8 cellular contexts compared by ENCODE assay signal in the genomic region with DNA sequence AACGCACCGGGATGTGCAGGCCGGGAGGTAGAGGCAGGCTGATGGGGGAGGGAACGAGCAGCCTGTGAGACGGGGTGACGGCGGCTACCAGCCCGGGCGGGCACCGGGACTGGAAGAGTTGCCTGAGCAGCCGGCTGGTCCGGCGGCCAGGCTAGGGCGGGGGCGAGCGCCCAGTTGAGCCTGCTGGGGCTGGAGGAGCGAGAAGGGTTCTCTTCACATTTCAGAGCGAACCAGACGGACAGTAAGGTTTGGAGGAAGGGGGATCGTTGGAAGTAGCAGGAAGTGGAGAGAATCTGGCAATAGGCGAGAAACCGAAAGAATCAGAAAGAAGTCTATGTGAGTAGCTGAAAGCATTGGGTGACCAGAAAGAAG. TPM values are rescaled to one million over a fixed set of nuclear protein-coding genes. Genes with fewer than 3 reads are reported as not detected.
DNase-seq lines count a peak whose midpoint lies in the region; ATAC-seq, FAIRE-seq and TF ChIP-seq lines count a peak whose summit lies in the region.
"Not testable (repeated sequence)": the region's sequence is repeated elsewhere in the genome, so short reads cannot be mapped to it uniquely, and the experiment has no call there.

No MANE protein-coding gene starts in this region.

- peak; percentile 10 to 11 for ATAC-seq in activated T-cell treated with anti-CD3 and anti-CD28 coated beads, Interleukin-2, amount 50 U/mL, for 4 hours
- ATAC-seq in pancreas, result peak in 1 of 4 donors; percentile 15
- ATAC-seq in upper lobe of right lung, result not testable (repeated sequence)

- H3K36me3 Mint-ChIP-seq in HFFc6 (ENCODE audit: low read depth), result peaks cover 14% of the 10 kb centered on the region
- H3K36me3 Mint-ChIP-seq in activated T-cell treated with anti-CD3 and anti-CD28 coated beads, Interleukin-2, amount 50 U/mL, for 4 hours (ENCODE audit: insufficient read depth), result not testable (repeated sequence)

- dilution Hi-C loops in keratinocyte (cut with MboI; ENCODE audit: extremely low pct_ligation_motif_present, low sequenced_read_pairs), result not testable (repeated sequence)

- H3K36me3 ChIP-seq in OCI-LY1 (ENCODE audit: insufficient read depth, low read length), result peaks cover 12% of the 10 kb centered on the region
- H3K36me3 ChIP-seq in effector memory CD4-positive, alpha-beta T cell (ENCODE audit: control insufficient read depth, insufficient read depth, low read length); keratinocyte (ENCODE audit: control insufficient read depth in 2 of 2, extremely low read depth in 1 of 2, insufficient read depth in 2 of 2, low read length in 2 of 2); pancreas; upper lobe of right lung: not testable (repeated sequence)

- H3K27me3 ChIP-seq in OCI-LY1 (ENCODE audit: insufficient read depth, low read length); effector memory CD4-positive, alpha-beta T cell (replicated peaks; ENCODE audit: control insufficient read depth, insufficient read depth, low read length, poor library complexity, severe bottlenecking); keratinocyte (ENCODE audit: control insufficient read depth, extremely low read depth, insufficient read depth, low read length); pancreas; upper lobe of right lung: not testable (repeated sequence)

- peaks cover 42% of the 10 kb centered on the region for H3K79me2 ChIP-seq in OCI-LY1 (ENCODE audit: insufficient read depth, low read length)
- H3K79me2 ChIP-seq in keratinocyte (ENCODE audit: control insufficient read depth, insufficient read depth, low read length), result peaks cover 34% of the 10 kb centered on the region

- not testable (repeated sequence) for H3K9me2 ChIP-seq in OCI-LY1 (ENCODE audit: low read depth, low read length)

- not testable (repeated sequence) for H4K20me1 ChIP-seq in OCI-LY1 (ENCODE audit: insufficient read depth, low read length); keratinocyte (ENCODE audit: control insufficient read depth, extremely low read depth, insufficient read depth, low read length)

- TF ChIP-seq CTCF in HFFc6 (IDR thresholded peaks at IDR 0.05); OCI-LY1 (IDR thresholded peaks at IDR 0.05; ENCODE audit: low read length); keratinocyte (optimal IDR thresholded peaks at IDR 0.05 in 1 of 3, IDR thresholded peaks at IDR 0.05 in 1 of 3, conservative IDR thresholded peaks at IDR 0.05 in 1 of 3; ENCODE audit: extremely low read depth in 1 of 3, insufficient read depth in 2 of 3, low read length in 3 of 3); pancreas (IDR thresholded peaks at IDR 0.05); upper lobe of right lung (IDR thresholded peaks at IDR 0.05): not testable (repeated sequence)

- H3K4me1 ChIP-seq in OCI-LY1 (ENCODE audit: insufficient read depth, low read length, severe bottlenecking), result peaks cover 20% of the 10 kb centered on the region
- not testable (repeated sequence) for H3K4me1 ChIP-seq in effector memory CD4-positive, alpha-beta T cell (ENCODE audit: control insufficient read depth, insufficient read depth, low read length, poor library complexity, severe bottlenecking); keratinocyte (ENCODE audit: control insufficient read depth, extremely low read depth, insufficient read depth, low read length); pancreas; upper lobe of right lung

- H3K27ac ChIP-seq in OCI-LY1 (ENCODE audit: low read depth, low read length, poor library complexity, severe bottlenecking) (peak overlapping the region; percentile 90), keratinocyte (ENCODE audit: control insufficient read depth, insufficient read depth, low read length) (peak overlapping the region; percentile 85), pancreas (peak overlapping the region in 1 of 4 donors; percentile 88)
- H3K27ac ChIP-seq in effector memory CD4-positive, alpha-beta T cell (ENCODE audit: insufficient read depth, low read length, poor library complexity, severe bottlenecking), result peak overlapping the region; percentile 53
- H3K27ac ChIP-seq in upper lobe of right lung, result not testable (repeated sequence)

- WGBS in pancreas, 2 donors, result 0 to 1% methylated on average over 11 to 12 of the region's 22 CpGs

- not testable (repeated sequence) for H3F3A ChIP-seq in OCI-LY1 (ENCODE audit: insufficient read depth, low read length)

- H3K27me3 Mint-ChIP-seq in HFFc6 (ENCODE audit: insufficient read depth); activated T-cell treated with anti-CD3 and anti-CD28 coated beads, Interleukin-2, amount 50 U/mL, for 4 hours (ENCODE audit: low read depth): not testable (repeated sequence)

- H3K4me2 ChIP-seq in OCI-LY1 (ENCODE audit: low read length) (peak overlapping the region; percentile 82), keratinocyte (ENCODE audit: control insufficient read depth, extremely low read depth, insufficient read depth, low read depth, low read length) (peak overlapping the region; percentile 64)

- H3K9me3 Mint-ChIP-seq in HFFc6; activated T-cell treated with anti-CD3 and anti-CD28 coated beads, Interleukin-2, amount 50 U/mL, for 4 hours: not testable (repeated sequence)

- H3K9me1 ChIP-seq in keratinocyte (ENCODE audit: control insufficient read depth, extremely low read depth, insufficient read depth, low read length), result not testable (repeated sequence)

- peaks cover 18% of the 10 kb centered on the region for H3K4me1 Mint-ChIP-seq in HFFc6 (ENCODE audit: low read depth)
- peaks cover 18% of the 10 kb centered on the region for H3K4me1 Mint-ChIP-seq in activated T-cell treated with anti-CD3 and anti-CD28 coated beads, Interleukin-2, amount 50 U/mL, for 4 hours (ENCODE audit: low read depth)

- not testable (repeated sequence) for H3K9me3 ChIP-seq in OCI-LY1 (ENCODE audit: low read length); effector memory CD4-positive, alpha-beta T cell (ENCODE audit: control insufficient read depth, low read length); keratinocyte (ENCODE audit: control insufficient read depth, low read depth, low read length); pancreas; upper lobe of right lung

- not testable (repeated sequence) for DNase-seq in HFFc6; activated T-cell treated with anti-CD3 and anti-CD28 coated beads, Interleukin-2, amount 50 U/mL, for 4 hours; effector memory CD4-positive, alpha-beta T cell; keratinocyte (ENCODE audit: low read depth, low spot score); pancreas; upper lobe of right lung

- FAIRE-seq in keratinocyte (lab: Jason Lieb, UNC); pancreas (lab: Jason Lieb, UNC): not testable (repeated sequence)

- not testable (repeated sequence) for H2AFZ ChIP-seq in OCI-LY1 (ENCODE audit: low read length)
- H2AFZ ChIP-seq in keratinocyte (ENCODE audit: control insufficient read depth, low read length), result peak overlapping the region; percentile 79

- intact Hi-C loops in pancreas (cut with DNase I); upper lobe of right lung (cut with DNase I): not testable (repeated sequence)

- peak overlapping the region; percentile 58 for H3K4me3 ChIP-seq in GM08714 (ENCODE audit: low read length)
- peak overlapping the region; percentile 93 for H3K4me3 ChIP-seq in OCI-LY1 (ENCODE audit: low read depth, low read length, poor library complexity, severe bottlenecking)
- peak overlapping the region; percentile 81 for H3K4me3 ChIP-seq in effector memory CD4-positive, alpha-beta T cell (ENCODE audit: insufficient read depth, low read depth, low read length, poor library complexity, severe bottlenecking)
- peak overlapping the region; percentile 52 to 84 (median 72) for H3K4me3 ChIP-seq in keratinocyte (ENCODE audit: control insufficient read depth in 2 of 3, extremely low read depth in 1 of 3, insufficient read depth in 2 of 3, low read depth in 1 of 3, low read length in 3 of 3)
- H3K4me3 ChIP-seq in pancreas, result peak overlapping the region; percentile 11 to 53 (median 42)
- H3K4me3 ChIP-seq in upper lobe of right lung, result peak overlapping the region; percentile 51

- H3K9ac ChIP-seq in OCI-LY1 (ENCODE audit: low read length), result peak overlapping the region; percentile 98
- H3K9ac ChIP-seq in keratinocyte (ENCODE audit: control insufficient read depth, extremely low read depth, insufficient read depth, low read length), result peak overlapping the region; percentile 85

- peak overlapping the region; percentile 97 for H3K4me3 Mint-ChIP-seq in HFFc6
- peak overlapping the region; percentile 93 for H3K4me3 Mint-ChIP-seq in activated T-cell treated with anti-CD3 and anti-CD28 coated beads, Interleukin-2, amount 50 U/mL, for 4 hours

- H3K27ac Mint-ChIP-seq in HFFc6, result peak overlapping the region; percentile 93

RNA-seq across cellular contexts. Expression of a gene that starts 22.4 kb away (rescaled TPM):
- not detected for total RNA-seq in HFFc6 (2021; fragmentation: NEBNext Ultra II Directional; extraction: Animal tissue kit (Norgen Biotek cat#: 25700))
- total RNA-seq in activated T-cell treated with anti-CD3 and anti-CD28 coated beads, Interleukin-2, amount 50 U/mL, for 4 hours, result not detected
- 0.03 TPM in 1 of 3 replicates, not detected in the others for polyA plus RNA-seq in keratinocyte
- polyA plus RNA-seq in keratinocyte (2011; ENCODE audit: low read depth), result not detected
- not detected in 2 replicates for polyA plus RNA-seq in keratinocyte (2011; cell fraction: cytosol; rRNA removed)
- polyA plus RNA-seq in keratinocyte (2011; cell fraction: nucleus; rRNA removed), result 0.09 and 0.11 TPM in 2 replicates
- polyA plus RNA-seq in keratinocyte (2012; ENCODE audit: low replicate concordance), result not detected in 2 replicates
- polyA minus RNA-seq in keratinocyte, result not detected in 3 replicates
- polyA minus RNA-seq in keratinocyte (2011; cell fraction: cytosol; rRNA and poly(A)+ RNA removed), result not detected
- 0.31 TPM in 1 of 2 replicates, not detected in the other for polyA minus RNA-seq in keratinocyte (2011; cell fraction: nucleus; rRNA and poly(A)+ RNA removed)
- total RNA-seq in pancreas, result 1 to 10 TPM in 3 of 6 donors, under 1 TPM in 3; 0.60 to 1.8 (median 1.0) TPM
- 1 to 10 TPM in 1 of 2 donors, under 1 TPM in 1; 0.33 to 1.6 TPM for polyA plus RNA-seq in pancreas
- total RNA-seq in upper lobe of right lung, result 0.67 TPM

Comparison
In these comparisons a context has a peak if more than half of its experiments do, and no peak if none do; other contexts are left out.
1. H3K4me3 ChIP-seq: peak in every context shown above with its lines; median percentile 93 in OCI-LY1; 81 in effector memory CD4-positive, alpha-beta T cell; 72 in keratinocyte; 58 in GM08714; 51 in upper lobe of right lung; 42 in pancreas.